8 cellular contexts compared by ENCODE assay signal in genomic region chr17:75181608-75182318, GRCh38. TPM values are rescaled to one million over a fixed set of nuclear protein-coding genes. Genes with fewer than 3 reads are reported as not detected.
DNase-seq lines count a peak whose midpoint lies in the region; ATAC-seq and TF ChIP-seq lines count a peak whose summit lies in the region.

No MANE protein-coding gene starts in this region.

- ATAC-seq in GM21381 (IDR thresholded peaks at IDR 0.05; ENCODE audit: unreplicated experiment) = peak; percentile 18

- H3K4me2 ChIP-seq in PC-9 = peak overlapping the region; percentile 87

- DNase-seq in A673 (ENCODE audit: low spot score) = peak; percentile 37
- DNase-seq in PC-9 = peak in 1 of 2 experiments; percentile 11
- DNase-seq in iris pigment epithelial cell (ENCODE audit: low read depth) = peak; percentile 30
- peak in 3 of 4 experiments; percentile 13 to 21 (median 20) for DNase-seq in stimulated activated CD4-positive, alpha-beta T cell treated with anti-CD3 and anti-CD28 coated beads, Interleukin-1b, Interleukin-23, amount 100 ng/mL, for 24 hours (ENCODE audit: low read depth in 4 of 4, low spot score in 1 of 4)
- no peak for DNase-seq in putamen (ENCODE audit: low spot score)
- no peak for DNase-seq in NCI-H1436 (lab: John Stamatoyannopoulos, UW)

- H4K20me1 ChIP-seq in PC-9 (ENCODE audit: insufficient read depth) = peaks cover 32% of the 10 kb centered on the region

- TF ChIP-seq CTCF in A673 (conservative IDR thresholded peaks at IDR 0.05; ENCODE audit: low read depth, low read length) (no peak), PC-9 (conservative IDR thresholded peaks at IDR 0.05) (no peak)

- peaks cover 35% of the 10 kb centered on the region for H3F3A ChIP-seq in PC-9 (ENCODE audit: insufficient read depth, low read depth)

- peaks cover 59% of the 10 kb centered on the region for H3K79me2 ChIP-seq in PC-9 (ENCODE audit: low read depth)

- peak overlapping the region; percentile 9; the same call in 1 of the 2 replicates for H2AFZ ChIP-seq in PC-9

- H3K27me3 ChIP-seq in A673 (replicated peaks; ENCODE audit: insufficient read depth, low read depth, low read length, poor library complexity) (no peaks in the 10 kb centered on the region), PC-9 (ENCODE audit: insufficient read depth, low read depth) (no peaks in the 10 kb centered on the region)

- H3K4me1 ChIP-seq in A673 (ENCODE audit: insufficient read depth, low read length, poor library complexity, severe bottlenecking) (peaks cover 10% of the 10 kb centered on the region), PC-9 (replicated peaks; ENCODE audit: insufficient read depth) (peaks cover 16% of the 10 kb centered on the region)

- BruUV-seq in A673 (replicated peaks; lab: Mats Ljungman, UMichigan) = TSS peak; percentile 54
- BruUV-seq in PC-9 (replicated peaks; lab: Mats Ljungman, UMichigan) = TSS peak; percentile 42

- H3K36me3 ChIP-seq in A673 (ENCODE audit: insufficient read depth, low read length, poor library complexity, severe bottlenecking) (peaks cover 37% of the 10 kb centered on the region), PC-9 (ENCODE audit: low read depth) (peaks cover 12% of the 10 kb centered on the region)

- CTCF ChIA-PET in A673 (lab: Charles Lee) = interaction anchor here (1.5 kb wide), 1 partner anchor 10 kb away, joined by 5 read pairs; no protein-coding TSS in a partner anchor
- CTCF ChIA-PET in PC-9 (lab: Charles Lee) = interaction anchor here (0.7 kb wide), 2 partner anchors 20 to 602 kb away, joined by 5 read pairs; no protein-coding TSS in a partner anchor

- intact Hi-C loops in A673 (cut with micrococcal nuclease; ENCODE audit: unreplicated experiment) = no loop called here
- intact Hi-C loops in PC-9 (cut with micrococcal nuclease; ENCODE audit: unreplicated experiment) = no loop called here

- H3K9me2 ChIP-seq in PC-9 (ENCODE audit: insufficient read depth) = no peaks in the 10 kb centered on the region

- H3K9me3 ChIP-seq in A673 (ENCODE audit: low read depth, low read length, poor library complexity, severe bottlenecking) (no peaks in the 10 kb centered on the region), PC-9 (ENCODE audit: insufficient read depth, low read depth) (no peaks in the 10 kb centered on the region)

- peak overlapping the region; percentile 97 for H3K4me3 ChIP-seq in A673 (ENCODE audit: low read depth, low read length, poor library complexity, severe bottlenecking)
- H3K4me3 ChIP-seq in PC-9 = peak overlapping the region; percentile 84

- POLR2A ChIA-PET in A673 (lab: Charles Lee; ENCODE audit: low non-redundant PET) (no interaction called here), PC-9 (lab: Charles Lee; ENCODE audit: unreplicated experiment) (interaction anchor here (0.7 kb wide), 2 partner anchors 25 to 66 kb away, joined by 6 to 8 read pairs; no protein-coding TSS in a partner anchor)

- peak overlapping the region; percentile 99 for H3K27ac ChIP-seq in A673 (ENCODE audit: low read depth, low read length, poor library complexity, severe bottlenecking)
- H3K27ac ChIP-seq in PC-9 = peak overlapping the region; percentile 87
- peak overlapping the region; percentile 96 for H3K27ac ChIP-seq in angular gyrus (ENCODE audit: low read depth, low read length)

RNA-seq across cellular contexts. Expression of gene SUMO2, which starts 1.0 kb away (rescaled TPM):
- total RNA-seq in A673 (2021) = 681 and 703 TPM in 2 replicates
- total RNA-seq in PC-9 (2021) = 425 and 486 TPM in 2 replicates

RNA-seq across cellular contexts. Expression of gene NUP85, which starts 23.7 kb away (rescaled TPM):
- 140 and 156 TPM in 2 replicates for total RNA-seq in A673 (2021)
- 64.2 and 73.1 TPM in 2 replicates for total RNA-seq in PC-9 (2021)

RNA-seq across cellular contexts. Expression of gene JPT1, which starts 27.5 kb away (rescaled TPM):
- total RNA-seq in A673 (2021) (493 and 526 TPM in 2 replicates), PC-9 (2021) (250 and 277 TPM in 2 replicates)

RNA-seq across cellular contexts. Expression of gene NT5C, which starts 50.2 kb away (rescaled TPM):
- total RNA-seq in A673 (2021) = 43.3 and 50.0 TPM in 2 replicates
- 38.6 and 52.3 TPM in 2 replicates for total RNA-seq in PC-9 (2021)

Comparison
In these comparisons a context has a peak if more than half of its experiments do, and no peak if none do; other contexts are left out.
1. DNase-seq: peak in A673 (single experiment), iris pigment epithelial cell (single experiment) and stimulated activated CD4-positive, alpha-beta T cell treated with anti-CD3 and anti-CD28 coated beads, Interleukin-1b, Interleukin-23, amount 100 ng/mL, for 24 hours (3 of 4); none in putamen (single experiment) and NCI-H1436 (single experiment).
2. Peak in every context shown above with its lines, with median percentiles within 50 percentile points of each other: H3K27ac ChIP-seq.